In genomic region chr17:66301864-66302741, GRCh38 we compare ENCODE assay signal across 7 cellular contexts. TPM values are rescaled to one million over a fixed set of nuclear protein-coding genes. Genes with fewer than 3 reads are reported as not detected.
DNase-seq lines count a peak whose midpoint lies in the region; ATAC-seq and TF ChIP-seq lines count a peak whose summit lies in the region.

PRKCA (plus strand) TSS chr17:66302613.

- H3K36me3 ChIP-seq in left lung: no peaks in the 10 kb centered on the region

- peak within 1 kb of the TSS; percentile 63 to 70 for H3K27ac ChIP-seq in left lung

- intact Hi-C loops in dendritic cell treated with granulocyte-macrophage colony-stimulating factor and Interleukin-4, amounts not matched to agents 40 ng/mL and 50 ng/mL, for 4 days (cut with micrococcal nuclease): loop anchor here (2.0 to 10.0 kb wide), 2 partner anchors 133 to 167 kb away; no protein-coding TSS in a partner anchor
- intact Hi-C loops in left lung (cut with DNase I): no loop called here

- peak within 1 kb of the TSS; percentile 64 to 79 for H3K4me3 ChIP-seq in left lung

- H3K27me3 ChIP-seq in left lung: peaks cover 0 to 57% of the 10 kb centered on the region in 2 donors

- in situ Hi-C loops in GM13976 (cut with MboI; ENCODE audit: low sequenced_read_pairs, unreplicated experiment): no loop called here

- H3K9me3 Mint-ChIP-seq in dendritic cell treated with granulocyte-macrophage colony-stimulating factor and Interleukin-4, amounts not matched to agents 40 ng/mL and 50 ng/mL, for 4 days: no peaks in the 10 kb centered on the region

- H3K27me3 Mint-ChIP-seq in dendritic cell treated with granulocyte-macrophage colony-stimulating factor and Interleukin-4, amounts not matched to agents 40 ng/mL and 50 ng/mL, for 4 days: peaks cover 36% of the 10 kb centered on the region

- DNase-seq in GM13976 (ENCODE audit: low spot score): peak; percentile 84
- DNase-seq in NCI-H2227 treated with DMSO at 0.1 percent for 48 hours (lab: John Stamatoyannopoulos, UW): peak; percentile 37
- peak; percentile 49 to 55 for DNase-seq in activated CD4-positive, alpha-beta T cell treated with anti-CD3 and anti-CD28 coated beads, Interleukin-2, amount 50 U/mL, for 24 hours (ENCODE audit: low read depth in 1 of 2, low spot score in 1 of 2)
- DNase-seq in left lung: peak; percentile 75 to 94
- peak; percentile 63 for DNase-seq in stimulated activated CD4-positive, alpha-beta T cell treated with anti-CD3 and anti-CD28 coated beads, Interleukin-2, amount 100 ng/mL, for 4 hours (ENCODE audit: low read depth)

- no peaks in the 10 kb centered on the region for H3K9me3 ChIP-seq in left lung

- H3K4me1 ChIP-seq in left lung: peaks cover 0 to 26% of the 10 kb centered on the region in 2 donors

- ATAC-seq in HG02798 (IDR thresholded peaks at IDR 0.05; ENCODE audit: poor library complexity, unreplicated experiment) (peak; percentile 88), left lung (peak; percentile 88)

- peak within 1 kb of the TSS; percentile 95 for H3K4me3 Mint-ChIP-seq in dendritic cell treated with granulocyte-macrophage colony-stimulating factor and Interleukin-4, amounts not matched to agents 40 ng/mL and 50 ng/mL, for 4 days

- peaks cover 7% of the 10 kb centered on the region for H3K36me3 Mint-ChIP-seq in dendritic cell treated with granulocyte-macrophage colony-stimulating factor and Interleukin-4, amounts not matched to agents 40 ng/mL and 50 ng/mL, for 4 days (ENCODE audit: low read depth)

- TF ChIP-seq CTCF in GM13976 (IDR thresholded peaks at IDR 0.05; ENCODE audit: borderline replicate concordance, control extremely low read depth, extremely low read depth, insufficient read depth, missing control alignments): no peak
- TF ChIP-seq CTCF in left lung (IDR thresholded peaks at IDR 0.05): no peak

- peaks cover 38% of the 10 kb centered on the region for H3K4me1 Mint-ChIP-seq in dendritic cell treated with granulocyte-macrophage colony-stimulating factor and Interleukin-4, amounts not matched to agents 40 ng/mL and 50 ng/mL, for 4 days (ENCODE audit: low read depth)

- H3K27ac Mint-ChIP-seq in dendritic cell treated with granulocyte-macrophage colony-stimulating factor and Interleukin-4, amounts not matched to agents 40 ng/mL and 50 ng/mL, for 4 days: peak within 1 kb of the TSS; percentile 79

RNA-seq across cellular contexts. Expression of gene PRKCA, which starts in this region (rescaled TPM):
- total RNA-seq in left lung: 10 to 100 TPM; 20.6 to 30.4 TPM

Comparison
In these comparisons a context has a peak if more than half of its experiments do, and no peak if none do; other contexts are left out.
1. Peak in every context shown above with its lines: DNase-seq, ATAC-seq, H3K4me3 ChIP-seq and H3K27ac ChIP-seq.